In the genomic region with DNA sequence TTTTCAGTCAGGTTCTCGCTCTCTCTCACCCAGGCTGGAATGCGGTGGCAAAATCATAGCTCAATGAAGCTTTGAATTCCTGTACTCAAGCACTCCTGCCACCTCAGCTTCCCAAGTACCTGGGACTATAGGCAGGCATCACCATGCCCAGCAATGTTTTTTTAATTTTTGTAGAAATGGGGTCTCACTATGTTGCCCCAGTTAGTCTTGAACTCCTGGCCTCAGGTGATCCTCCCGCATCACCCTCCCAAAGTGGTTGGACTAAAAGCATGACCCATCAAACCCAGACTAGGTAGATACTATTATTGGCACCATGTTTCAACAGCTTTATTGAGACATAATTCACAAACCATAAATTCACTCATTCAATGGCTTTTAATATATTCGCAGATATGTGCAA, we compare ENCODE assay signal across 37 cellular contexts.
DNase-seq lines count a peak whose midpoint lies in the region; ATAC-seq, FAIRE-seq and TF ChIP-seq lines count a peak whose summit lies in the region.
"Had no signal": no experiment of that assay in that cellular context is flagged by ENCODE, and none has a peak within 500 bp of the region (broad histone marks: within the 10 kb centered on the region; RNA-seq: fewer than 3 reads in every experiment).

No MANE protein-coding gene starts in this region.

- no peak overlapping the region for H3K4me3 Mint-ChIP-seq in WTC11
- H3K4me3 Mint-ChIP-seq: B cell; CD14-positive monocyte; CD4-positive, alpha-beta memory T cell; CD4-positive, alpha-beta T cell; CD4-positive, CD25-positive, alpha-beta regulatory T cell; CD8-positive, alpha-beta memory T cell; CD8-positive, alpha-beta T cell had no signal

- H3K79me2 ChIP-seq in HepG2 (ENCODE audit: insufficient read depth, low read length): no peaks in the 10 kb centered on the region
- H3K79me2 ChIP-seq in K562 (ENCODE audit: control insufficient read depth, insufficient read depth, low read length): no peaks in the 10 kb centered on the region

- H3K9me3 ChIP-seq in HepG2 (ENCODE audit: low read length): no peaks in the 10 kb centered on the region
- no peaks in the 10 kb centered on the region for H3K9me3 ChIP-seq in right lobe of liver
- H3K9me3 ChIP-seq in HEK293 (ENCODE audit: control insufficient read depth, insufficient read depth, low read depth, low read length): no peaks in the 10 kb centered on the region
- no peaks in the 10 kb centered on the region; the same call in 1 of the 2 replicates for H3K9me3 ChIP-seq in K562 (replicated peaks; ENCODE audit: control insufficient read depth, insufficient read depth, low read depth, low read length)
- H3K9me3 ChIP-seq in colonic mucosa: no peaks in the 10 kb centered on the region
- H3K9me3 ChIP-seq: A549; BE2C; BLaER1; BLaER1 treated with 17β-estradiol and CSF1 and Interleukin-3, amounts not matched to agents 10 nM and 100 nM; Caco-2 had no signal

- no peak for DNase-seq in HepG2 (ENCODE audit: low spot score)
- no peak for DNase-seq in right lobe of liver
- no peak for DNase-seq in WTC11 (ENCODE audit: low spot score)
- no peak for DNase-seq in K562 (ENCODE audit: extremely low read depth in 1 of 4, low spot score in 3 of 4)
- no peak for DNase-seq in NCI-H1694 treated with DMSO at 0.1 percent for 48 hours (lab: John Stamatoyannopoulos, UW)
- no peak for DNase-seq in colonic mucosa
- DNase-seq: 8988T; ACHN; AML-193; BE2C; C1 segment of cervical spinal cord; Caco-2; Calu3; CD4-positive, alpha-beta memory T cell; CD4-positive, alpha-beta T cell; CD4-positive, CD25-positive, alpha-beta regulatory T cell; CD8-positive, alpha-beta memory T cell; CD8-positive, alpha-beta T cell; COR-L47; DMS 273 treated with DMSO at 0.1 percent for 48 hours; DMS153; DMS53; DMS79; DMS79 treated with DMSO at 0.1 percent for 48 hours; DND-41; EL had no signal

- H3K27me3 Mint-ChIP-seq in WTC11 (ENCODE audit: low read depth): no peaks in the 10 kb centered on the region
- H3K27me3 Mint-ChIP-seq: B cell; CD4-positive, alpha-beta memory T cell; CD4-positive, alpha-beta T cell; CD4-positive, CD25-positive, alpha-beta regulatory T cell; CD8-positive, alpha-beta memory T cell had no signal

- in situ Hi-C loops in HepG2 (cut with HindIII; ENCODE audit: extremely low pct_ligation_motif_present, low pct_unique_long_range_greater_than_20kb) (no loop called here), K562 (cut with MboI) (no loop called here)

- POLR2A ChIA-PET in HepG2 (lab: Yijun Ruan, JAX) (no interaction called here), HEK293 (lab: Yijun Ruan, JAX) (no interaction called here), WTC11 (lab: Charles Lee) (interaction anchor here (0.5 kb wide), 1 partner anchor 57 kb away, joined by 3 read pairs; no protein-coding TSS in a partner anchor), K562 (lab: Yijun Ruan, JAX) (no interaction called here)

- H3K4me1 Mint-ChIP-seq in WTC11: no peaks in the 10 kb centered on the region
- H3K4me1 Mint-ChIP-seq: B cell; CD14-positive monocyte; CD8-positive, alpha-beta memory T cell had no signal

- no peaks in the 10 kb centered on the region for H3K9me1 ChIP-seq in K562 (ENCODE audit: control insufficient read depth, insufficient read depth, low read length)

- H3K36me3 Mint-ChIP-seq in WTC11: no peaks in the 10 kb centered on the region
- H3K36me3 Mint-ChIP-seq: CD14-positive monocyte; CD4-positive, alpha-beta memory T cell; CD4-positive, CD25-positive, alpha-beta regulatory T cell; CD8-positive, alpha-beta T cell had no signal

- H3K27ac Mint-ChIP-seq in WTC11: no peak overlapping the region
- H3K27ac Mint-ChIP-seq: B cell; CD14-positive monocyte; CD4-positive, alpha-beta memory T cell; CD4-positive, alpha-beta T cell; CD4-positive, CD25-positive, alpha-beta regulatory T cell; CD8-positive, alpha-beta memory T cell; CD8-positive, alpha-beta T cell had no signal

- H3K9ac ChIP-seq in HepG2 (ENCODE audit: insufficient read depth, low read depth, low read length) (no peak overlapping the region), K562 (ENCODE audit: insufficient read depth in 1 of 2, low read depth in 2 of 2, low read length in 2 of 2) (no peak overlapping the region), colonic mucosa (ENCODE audit: low read depth in 2 of 2, low read length in 2 of 2) (no peak overlapping the region)
- H3K9ac ChIP-seq: BLaER1; BLaER1 treated with 17β-estradiol and CSF1 and Interleukin-3, amounts not matched to agents 10 nM and 100 nM had no signal

- H3K4me2 ChIP-seq in HepG2 (ENCODE audit: low read depth, low read length): no peak overlapping the region
- no peak overlapping the region for H3K4me2 ChIP-seq in K562 (ENCODE audit: insufficient read depth, low read length)
- H3K4me2 ChIP-seq: A549; BLaER1; BLaER1 treated with 17β-estradiol and CSF1 and Interleukin-3, amounts not matched to agents 10 nM and 100 nM had no signal

- TF ChIP-seq POLR2A in HepG2 (IDR thresholded peaks at IDR 0.05; ENCODE audit: insufficient read depth in 1 of 2, low read depth in 2 of 2, low read length in 2 of 2) (no peak), right lobe of liver (IDR thresholded peaks at IDR 0.05) (no peak), K562 (conservative IDR thresholded peaks at IDR 0.05) (no peak)

- no peak overlapping the region for H3K27ac ChIP-seq in HepG2 (ENCODE audit: extremely low read length, insufficient read depth, low read length)
- H3K27ac ChIP-seq in right lobe of liver: no peak overlapping the region
- H3K27ac ChIP-seq in HEK293 (ENCODE audit: extremely low read depth, low read depth, low read length): no peak overlapping the region
- H3K27ac ChIP-seq in K562 (ENCODE audit: extremely low read depth, low read depth, low read length): no peak overlapping the region
- H3K27ac ChIP-seq in colonic mucosa: no peak overlapping the region
- H3K27ac ChIP-seq: 22Rv1; A549; BLaER1; BLaER1 treated with 17β-estradiol and CSF1 and Interleukin-3, amounts not matched to agents 10 nM and 100 nM; C4-2B had no signal

- over 99% methylated on average over 4 of the region's 4 CpGs for WGBS in HepG2 (ENCODE audit: low lambda C conversion rate)
- WGBS in right lobe of liver (ENCODE audit: insufficient coverage, low coverage, low lambda C conversion rate, missing lambda C conversion rate): 96% methylated on average over 4 of the region's 4 CpGs
- 90% methylated on average over 4 of the region's 4 CpGs for WGBS in K562 (ENCODE audit: insufficient coverage, low coverage, missing lambda C conversion rate)

- H3K4me3 ChIP-seq in HepG2 (replicated peaks in 1 of 3; ENCODE audit: insufficient read depth in 1 of 3, low read depth in 2 of 3, low read length in 3 of 3) (no peak overlapping the region), right lobe of liver (no peak overlapping the region), HEK293 (ENCODE audit: low read depth, low read length) (no peak overlapping the region), K562 (no peak overlapping the region), colonic mucosa (no peak overlapping the region)
- H3K4me3 ChIP-seq: A549; BLaER1; BLaER1 treated with 17β-estradiol and CSF1 and Interleukin-3, amounts not matched to agents 10 nM and 100 nM had no signal

- no peaks in the 10 kb centered on the region for H4K20me1 ChIP-seq in HepG2 (ENCODE audit: insufficient read depth, low read length)
- H4K20me1 ChIP-seq in K562 (replicated peaks; ENCODE audit: control insufficient read depth, insufficient read depth, low read length): no peaks in the 10 kb centered on the region
- H4K20me1 ChIP-seq: BLaER1; BLaER1 treated with 17β-estradiol and CSF1 and Interleukin-3, amounts not matched to agents 10 nM and 100 nM had no signal

- CTCF ChIA-PET in HepG2 (lab: Yijun Ruan, JAX; ENCODE audit: low intra/inter-chr PET ratio, low total read pairs) (no interaction called here), HEK293 (lab: Yijun Ruan, JAX) (interaction anchor here (0.7 kb wide), 1 partner anchor 97 kb away, joined by 3 read pairs; no protein-coding TSS in a partner anchor), WTC11 (lab: Charles Lee) (interaction anchor here (0.6 kb wide), 1 partner anchor 1355 kb away, joined by 3 read pairs; no protein-coding TSS in a partner anchor), K562 (lab: Yijun Ruan, JAX; ENCODE audit: low intra/inter-chr PET ratio) (no interaction called here)

- TF ChIP-seq EP300 in HepG2 (IDR thresholded peaks at IDR 0.05; ENCODE audit: low read depth in 2 of 2, low read length in 2 of 2) (no peak), HepG2 (CRISPR knock-in tag; IDR thresholded peaks at IDR 0.05; ENCODE audit: borderline replicate concordance) (no peak), K562 (IDR thresholded peaks at IDR 0.05; ENCODE audit: low read length) (no peak)

- no peak for FAIRE-seq in HepG2 (lab: Jason Lieb, UNC)
- no peak for FAIRE-seq in K562 (lab: Jason Lieb, UNC)
- FAIRE-seq: A204.1, A549, D721Med had no signal

- H3K36me3 ChIP-seq in HepG2 (replicated peaks in 1 of 2; ENCODE audit: control insufficient read depth in 1 of 2, insufficient read depth in 2 of 2, low read length in 2 of 2): no peaks in the 10 kb centered on the region
- no peaks in the 10 kb centered on the region for H3K36me3 ChIP-seq in right lobe of liver
- H3K36me3 ChIP-seq in HEK293 (ENCODE audit: control insufficient read depth in 2 of 2, insufficient read depth in 1 of 2, low read length in 2 of 2): no peaks in the 10 kb centered on the region
- H3K36me3 ChIP-seq in K562 (ENCODE audit: control insufficient read depth, insufficient read depth, low read length): no peaks in the 10 kb centered on the region
- H3K36me3 ChIP-seq in colonic mucosa: no peaks in the 10 kb centered on the region
- H3K36me3 ChIP-seq: BE2C; BLaER1; BLaER1 treated with 17β-estradiol and CSF1 and Interleukin-3, amounts not matched to agents 10 nM and 100 nM had no signal

- peaks cover 10% of the 10 kb centered on the region for H3K4me1 ChIP-seq in HepG2 (ENCODE audit: insufficient read depth, low read length)
- peaks cover 0 to 12% (median 2%) of the 10 kb centered on the region in 4 donors for H3K4me1 ChIP-seq in right lobe of liver
- H3K4me1 ChIP-seq in HEK293 (ENCODE audit: control insufficient read depth, insufficient read depth, low read length): peaks cover 4% of the 10 kb centered on the region; the same call in 1 of the 2 replicates
- no peaks in the 10 kb centered on the region for H3K4me1 ChIP-seq in K562 (replicated peaks in 1 of 2; ENCODE audit: control insufficient read depth in 2 of 2, insufficient read depth in 2 of 2, low read length in 2 of 2)
- no peaks in the 10 kb centered on the region for H3K4me1 ChIP-seq in colonic mucosa
- H3K4me1 ChIP-seq: A549; BE2C; BLaER1; BLaER1 treated with 17β-estradiol and CSF1 and Interleukin-3, amounts not matched to agents 10 nM and 100 nM; Caco-2 had no signal

- ATAC-seq in HepG2 (no peak), right lobe of liver (no peak), WTC11 (no peak), K562 (no peak), GM18873 (IDR thresholded peaks at IDR 0.05; ENCODE audit: low FRiP score, unreplicated experiment) (no peak)
- ATAC-seq: A549; CD8-positive, alpha-beta T cell had no signal

- intact Hi-C loops in HepG2 (cut with micrococcal nuclease; ENCODE audit: unreplicated experiment) (no loop called here), right lobe of liver (cut with DNase I) (no loop called here), K562 (cut with micrococcal nuclease) (no loop called here), colonic mucosa (cut with DNase I) (no loop called here)

- H3K9me3 Mint-ChIP-seq in WTC11: no peaks in the 10 kb centered on the region
- H3K9me3 Mint-ChIP-seq: CD4-positive, alpha-beta memory T cell; CD4-positive, alpha-beta T cell; CD4-positive, CD25-positive, alpha-beta regulatory T cell; CD8-positive, alpha-beta memory T cell; CD8-positive, alpha-beta T cell had no signal

- H3K27me3 ChIP-seq in HepG2 (ENCODE audit: control insufficient read depth in 1 of 2, insufficient read depth in 2 of 2, low read length in 2 of 2) (no peaks in the 10 kb centered on the region), right lobe of liver (no peaks in the 10 kb centered on the region), K562 (ENCODE audit: control insufficient read depth in 2 of 2, insufficient read depth in 2 of 2, low read length in 2 of 2) (no peaks in the 10 kb centered on the region), colonic mucosa (no peaks in the 10 kb centered on the region)
- H3K27me3 ChIP-seq: BE2C; BLaER1; BLaER1 treated with 17β-estradiol and CSF1 and Interleukin-3, amounts not matched to agents 10 nM and 100 nM had no signal

- TF ChIP-seq CTCF in HepG2 (CRISPR knock-in tag; IDR thresholded peaks at IDR 0.05) (no peak), right lobe of liver (IDR thresholded peaks at IDR 0.05) (no peak), HEK293 (tag by site-specific recombination; IDR thresholded peaks at IDR 0.05) (no peak), WTC11 (IDR thresholded peaks at IDR 0.05) (no peak), K562 (IDR thresholded peaks at IDR 0.05 in 2 of 3, conservative IDR thresholded peaks at IDR 0.05 in 1 of 3; ENCODE audit: insufficient read depth in 2 of 3, low read depth in 1 of 3, low read length in 3 of 3) (no peak), colonic mucosa (IDR thresholded peaks at IDR 0.05) (no peak)

- no TSS peak for BruUV-seq in HepG2 (replicated peaks; lab: Mats Ljungman, UMichigan)
- BruUV-seq in K562 (replicated peaks; lab: Mats Ljungman, UMichigan): no TSS peak

- no peak for TF ChIP-seq RAD21 in HepG2 (CRISPR knock-in tag; IDR thresholded peaks at IDR 0.05)
- TF ChIP-seq RAD21 in K562 (CRISPR knock-in tag; conservative IDR thresholded peaks at IDR 0.05 in 1 of 2, IDR thresholded peaks at IDR 0.05 in 1 of 2): no peak

- H2AFZ ChIP-seq in HepG2 (ENCODE audit: low read length) (no peak overlapping the region), K562 (ENCODE audit: low read depth, low read length) (no peak overlapping the region)

Comparison
In these comparisons a context has a peak if more than half of its experiments do, and no peak if none do; other contexts are left out.
1. CTCF ChIA-PET loops: an anchor here in HEK293 (0.7 kb wide) and WTC11 (0.6 kb wide); none called in HepG2 and K562.